In genomic region chr1:37070126-37070525, GRCh38 we compare ENCODE assay signal across 17 cellular contexts.
"Had no signal": no experiment of that assay in that cellular context is flagged by ENCODE, and none has a peak within 500 bp of the region (broad histone marks: within the 10 kb centered on the region; RNA-seq: fewer than 3 reads in every experiment).

No MANE protein-coding gene starts in this region.

- ATAC-seq: right cardiac atrium; sciatic nerve; stimulated activated effector memory CD8-positive, alpha-beta T cell treated with anti-CD3 and anti-CD28 coated beads, Interleukin-12 subunit alpha, Interleukin-12 subunit beta, amount 100 ng/mL, for 72 hours had no signal

- DNase-seq: hypothalamus; immature natural killer cell; kidney; left ventricle myocardium inferior; mesendoderm; naive B cell; natural killer cell; nephron progenitor cell; ovary; right cardiac atrium; stimulated activated CD4-positive, alpha-beta T cell treated with anti-CD3 and anti-CD28 coated beads, Interleukin-4, amount 100 ng/mL, for 24 hours; stimulated activated naive CD4-positive, alpha-beta T cell; tibial artery; trophoblast cell; upper lobe of right lung had no signal
